In genomic region chr16:10013364-10013763, GRCh38 we compare ENCODE assay signal across 20 cellular contexts.
"Had no signal": no experiment of that assay in that cellular context is flagged by ENCODE, and none has a peak within 500 bp of the region (broad histone marks: within the 10 kb centered on the region; RNA-seq: fewer than 3 reads in every experiment).

No MANE protein-coding gene starts in this region.

- ATAC-seq: activated CD4-positive, alpha-beta T cell treated with anti-CD3 and anti-CD28 coated beads for 36 hours; foreskin keratinocyte; left lung; right lobe of liver; T-helper 17 cell had no signal

- H3K27me3 Mint-ChIP-seq: activated CD4-positive, alpha-beta memory T cell treated with anti-CD3 and anti-CD28 coated beads for 36 hours; T-helper 17 cell had no signal

- H3K27ac Mint-ChIP-seq: activated CD4-positive, alpha-beta memory T cell treated with anti-CD3 and anti-CD28 coated beads for 36 hours; activated CD4-positive, alpha-beta T cell treated with anti-CD3 and anti-CD28 coated beads for 36 hours; activated naive CD4-positive, alpha-beta T cell treated with anti-CD3 and anti-CD28 coated beads, Interleukin-2, amount 50 U/mL, for 24 hours; activated T-cell treated with anti-CD3 and anti-CD28 coated beads, Interleukin-2, amount 50 U/mL, for 24 hours; nephron; progenitor cell of endocrine pancreas; stimulated activated naive CD8-positive, alpha-beta T cell treated with anti-CD3 and anti-CD28 coated beads, Interleukin-15, Interleukin-2, amounts not matched to agents 100 ng/mL and 50 ng/mL, for 24 hours; T-helper 17 cell had no signal

- H3K4me1 ChIP-seq: adrenal gland, colonic mucosa, foreskin keratinocyte, left lung, right lobe of liver, upper lobe of left lung had no signal

- H3K27me3 ChIP-seq: adrenal gland, colonic mucosa, foreskin keratinocyte, right lobe of liver, testis, upper lobe of left lung had no signal

- H3K4me1 Mint-ChIP-seq: activated CD4-positive, alpha-beta T cell treated with anti-CD3 and anti-CD28 coated beads for 36 hours; activated naive CD4-positive, alpha-beta T cell treated with anti-CD3 and anti-CD28 coated beads, Interleukin-2, amount 50 U/mL, for 24 hours; nephron; T-helper 17 cell had no signal

- H3K36me3 Mint-ChIP-seq: activated CD4-positive, alpha-beta memory T cell treated with anti-CD3 and anti-CD28 coated beads for 36 hours; activated naive CD4-positive, alpha-beta T cell treated with anti-CD3 and anti-CD28 coated beads, Interleukin-2, amount 50 U/mL, for 24 hours had no signal

- H3K27ac ChIP-seq: adrenal gland, colonic mucosa, foreskin keratinocyte, left lung, right lobe of liver, testis, upper lobe of left lung, WERI-Rb-1 had no signal

- H3K4me3 Mint-ChIP-seq: activated CD4-positive, alpha-beta memory T cell treated with anti-CD3 and anti-CD28 coated beads for 36 hours; activated CD4-positive, alpha-beta T cell treated with anti-CD3 and anti-CD28 coated beads for 36 hours; activated naive CD4-positive, alpha-beta T cell treated with anti-CD3 and anti-CD28 coated beads, Interleukin-2, amount 50 U/mL, for 24 hours; activated T-cell treated with anti-CD3 and anti-CD28 coated beads, Interleukin-2, amount 50 U/mL, for 24 hours; nephron; stimulated activated naive CD8-positive, alpha-beta T cell treated with anti-CD3 and anti-CD28 coated beads, Interleukin-15, Interleukin-2, amounts not matched to agents 100 ng/mL and 50 ng/mL, for 24 hours; T-helper 17 cell had no signal

- DNase-seq: activated CD4-positive, alpha-beta memory T cell treated with anti-CD3 and anti-CD28 coated beads for 36 hours; activated CD4-positive, alpha-beta T cell treated with anti-CD3 and anti-CD28 coated beads for 36 hours; activated effector memory CD4-positive, alpha-beta T cell treated with Interleukin-2 at 50 U/mL for 16 hours; activated T-cell treated with anti-CD3 and anti-CD28 coated beads, Interleukin-2, amount 50 U/mL, for 24 hours; adrenal gland; colonic mucosa; effector CD4-positive, alpha-beta T cell; foreskin keratinocyte; left lung; mesenchymal stem cell; occipital lobe; right lobe of liver; T-helper 17 cell; testis; upper lobe of left lung; WERI-Rb-1 had no signal

- H3K36me3 ChIP-seq: adrenal gland, colonic mucosa, left lung, right lobe of liver, upper lobe of left lung, WERI-Rb-1 had no signal

- H3K4me3 ChIP-seq: adrenal gland, colonic mucosa, left lung, right lobe of liver, testis, upper lobe of left lung had no signal

- H3K9me3 Mint-ChIP-seq: activated naive CD4-positive, alpha-beta T cell treated with anti-CD3 and anti-CD28 coated beads, Interleukin-2, amount 50 U/mL, for 24 hours; activated T-cell treated with anti-CD3 and anti-CD28 coated beads, Interleukin-2, amount 50 U/mL, for 24 hours; nephron; stimulated activated naive CD8-positive, alpha-beta T cell treated with anti-CD3 and anti-CD28 coated beads, Interleukin-15, Interleukin-2, amounts not matched to agents 100 ng/mL and 50 ng/mL, for 24 hours had no signal

- H3K9me3 ChIP-seq: adrenal gland, colonic mucosa, left lung, right lobe of liver, testis, upper lobe of left lung had no signal
